1 cellular context compared by ENCODE assay signal in the genomic region with DNA sequence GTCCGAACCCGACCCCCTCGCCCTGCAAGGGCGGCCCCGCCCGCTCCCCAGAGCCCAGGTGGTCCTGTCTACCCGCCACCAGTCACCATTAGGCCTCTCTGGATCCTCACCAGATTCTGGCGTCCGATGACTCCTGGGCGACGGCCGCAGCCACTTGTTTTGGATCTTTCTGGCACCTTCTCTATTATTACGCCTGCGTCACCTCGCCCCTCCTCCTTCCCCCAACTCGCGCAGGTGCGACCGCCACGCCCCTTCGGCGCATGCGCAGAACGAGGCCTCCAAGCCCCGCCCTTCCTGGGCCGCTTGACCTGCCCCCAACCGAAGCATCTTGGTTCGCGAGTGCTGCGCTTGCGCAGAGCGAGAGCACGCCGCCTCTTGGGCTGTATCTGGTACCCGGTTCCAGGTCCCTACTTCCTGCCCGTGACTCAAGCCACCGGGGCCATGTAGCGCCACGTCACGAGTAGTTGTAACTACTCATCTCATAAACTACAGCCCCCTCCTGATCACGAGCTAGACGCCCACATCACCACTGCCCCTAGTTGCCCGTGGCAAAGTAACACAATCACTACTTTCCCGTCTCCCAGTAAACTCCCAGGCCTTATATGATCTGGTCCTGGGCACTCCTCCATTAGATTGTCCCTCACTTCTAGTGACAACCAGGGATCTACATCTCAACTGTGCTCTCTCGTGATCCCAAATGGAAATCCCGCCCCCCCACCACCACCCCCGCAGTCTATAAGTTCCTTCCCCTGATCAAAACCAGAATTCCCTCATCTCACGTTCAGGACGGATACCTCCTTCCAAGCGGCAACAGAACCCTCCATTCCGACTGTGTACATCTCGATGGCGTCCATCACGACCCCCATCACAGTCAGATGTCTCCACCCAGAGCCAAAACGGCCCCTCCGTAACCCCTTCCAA.
A peak's percentile ranks its signal among the peaks of the same experiment; 100 is the strongest.
TF ChIP-seq lines count a peak whose summit lies in the region.

Gene DEDD2 (minus strand): TSS at position 156 of the 921 bp plus-strand sequence. CDS start 670 bp downstream, outside the sequence.

TF ChIP-seq in HepG2, 621 proteins besides CTCF, POLR2A, EP300 and RAD21 (continued from another document and continues in another):
- no peak for TF ChIP-seq ZNF512B (CRISPR knock-in tag; IDR thresholded peaks at IDR 0.05; ENCODE audit: borderline replicate concordance)
- TF ChIP-seq KAT7 (CRISPR knock-in tag; IDR thresholded peaks at IDR 0.05; ENCODE audit: borderline replicate concordance), result no peak
- TF ChIP-seq ASH2L (IDR thresholded peaks at IDR 0.05; ENCODE audit: insufficient read length, low read depth, low read length), result peak; percentile 55
- TF ChIP-seq FOXA1 (IDR thresholded peaks at IDR 0.05), result no peak
- no peak for TF ChIP-seq FOXA1 (CRISPR knock-in tag; IDR thresholded peaks at IDR 0.05)
- TF ChIP-seq PAF1 (CRISPR knock-in tag; IDR thresholded peaks at IDR 0.05), result no peak
- TF ChIP-seq ATF6 (CRISPR knock-in tag; conservative IDR thresholded peaks at IDR 0.05), result no peak
- no peak for TF ChIP-seq ZNF326 (CRISPR knock-in tag; IDR thresholded peaks at IDR 0.05; ENCODE audit: borderline replicate concordance)
- TF ChIP-seq, protein P1, sequence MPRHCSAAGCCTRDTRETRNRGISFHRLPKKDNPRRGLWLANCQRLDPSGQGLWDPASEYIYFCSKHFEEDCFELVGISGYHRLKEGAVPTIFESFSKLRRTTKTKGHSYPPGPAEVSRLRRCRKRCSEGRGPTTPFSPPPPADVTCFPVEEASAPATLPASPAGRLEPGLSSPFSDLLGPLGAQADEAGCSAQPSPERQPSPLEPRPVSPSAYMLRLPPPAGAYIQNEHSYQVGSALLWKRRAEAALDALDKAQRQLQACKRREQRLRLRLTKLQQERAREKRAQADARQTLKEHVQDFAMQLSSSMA (CRISPR knock-in tag; IDR thresholded peaks at IDR 0.05), result no peak
- no peak for TF ChIP-seq EHMT2 (IDR thresholded peaks at IDR 0.05; ENCODE audit: borderline replicate concordance, low read depth, low read length)
- TF ChIP-seq AKNA (CRISPR knock-in tag; IDR thresholded peaks at IDR 0.05; ENCODE audit: borderline replicate concordance), result no peak
- no peak for TF ChIP-seq ZBTB46 (CRISPR knock-in tag; IDR thresholded peaks at IDR 0.05; ENCODE audit: borderline replicate concordance)
- TF ChIP-seq KDM5A (IDR thresholded peaks at IDR 0.05; ENCODE audit: borderline replicate concordance, low read length), result peak; percentile 87; the same call in 1 of the 2 replicates
- TF ChIP-seq, protein P2, sequence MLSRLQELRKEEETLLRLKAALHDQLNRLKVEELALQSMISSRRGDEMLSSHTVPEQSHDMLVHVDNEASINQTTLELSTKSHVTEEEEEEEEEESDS (CRISPR knock-in tag; IDR thresholded peaks at IDR 0.05; ENCODE audit: borderline replicate concordance), result 0 out of 2 replicates have a peak, but pooled peaks have one; percentile 48
- peak; percentile 70 for TF ChIP-seq MAZ (IDR thresholded peaks at IDR 0.05; ENCODE audit: borderline replicate concordance, low read depth, low read length)
- peak; percentile 71 for TF ChIP-seq MAZ (CRISPR knock-in tag; IDR thresholded peaks at IDR 0.05; ENCODE audit: low read depth)
- no peak; the same call in 1 of the 2 replicates for TF ChIP-seq ZNF674 (CRISPR knock-in tag; IDR thresholded peaks at IDR 0.05; ENCODE audit: low read depth)
- TF ChIP-seq, protein P3, sequence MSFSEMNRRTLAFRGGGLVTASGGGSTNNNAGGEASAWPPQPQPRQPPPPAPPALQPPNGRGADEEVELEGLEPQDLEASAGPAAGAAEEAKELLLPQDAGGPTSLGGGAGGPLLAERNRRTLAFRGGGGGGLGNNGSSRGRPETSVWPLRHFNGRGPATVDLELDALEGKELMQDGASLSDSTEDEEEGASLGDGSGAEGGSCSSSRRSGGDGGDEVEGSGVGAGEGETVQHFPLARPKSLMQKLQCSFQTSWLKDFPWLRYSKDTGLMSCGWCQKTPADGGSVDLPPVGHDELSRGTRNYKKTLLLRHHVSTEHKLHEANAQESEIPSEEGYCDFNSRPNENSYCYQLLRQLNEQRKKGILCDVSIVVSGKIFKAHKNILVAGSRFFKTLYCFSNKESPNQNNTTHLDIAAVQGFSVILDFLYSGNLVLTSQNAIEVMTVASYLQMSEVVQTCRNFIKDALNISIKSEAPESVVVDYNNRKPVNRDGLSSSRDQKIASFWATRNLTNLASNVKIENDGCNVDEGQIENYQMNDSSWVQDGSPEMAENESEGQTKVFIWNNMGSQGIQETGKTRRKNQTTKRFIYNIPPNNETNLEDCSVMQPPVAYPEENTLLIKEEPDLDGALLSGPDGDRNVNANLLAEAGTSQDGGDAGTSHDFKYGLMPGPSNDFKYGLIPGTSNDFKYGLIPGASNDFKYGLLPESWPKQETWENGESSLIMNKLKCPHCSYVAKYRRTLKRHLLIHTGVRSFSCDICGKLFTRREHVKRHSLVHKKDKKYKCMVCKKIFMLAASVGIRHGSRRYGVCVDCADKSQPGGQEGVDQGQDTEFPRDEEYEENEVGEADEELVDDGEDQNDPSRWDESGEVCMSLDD (CRISPR knock-in tag; IDR thresholded peaks at IDR 0.05; ENCODE audit: borderline replicate concordance), result no peak
- peak; percentile 74 for TF ChIP-seq KDM2A (CRISPR knock-in tag; IDR thresholded peaks at IDR 0.05; ENCODE audit: borderline replicate concordance, low read depth)
- TF ChIP-seq HNRNPLL (IDR thresholded peaks at IDR 0.05; ENCODE audit: low read depth, low read length, poor library complexity, severe bottlenecking), result peak; percentile 48
- no peak for TF ChIP-seq NKX3-1 (CRISPR knock-in tag; IDR thresholded peaks at IDR 0.05)
- no peak for TF ChIP-seq ZFAT (CRISPR knock-in tag; conservative IDR thresholded peaks at IDR 0.05)
- no peak for TF ChIP-seq GZF1 (CRISPR knock-in tag; IDR thresholded peaks at IDR 0.05)
- no peak for TF ChIP-seq ZBTB21 (CRISPR knock-in tag; IDR thresholded peaks at IDR 0.05)
- TF ChIP-seq ZNF569 (CRISPR knock-in tag; IDR thresholded peaks at IDR 0.05; ENCODE audit: borderline replicate concordance), result no peak
- TF ChIP-seq, protein P4, sequence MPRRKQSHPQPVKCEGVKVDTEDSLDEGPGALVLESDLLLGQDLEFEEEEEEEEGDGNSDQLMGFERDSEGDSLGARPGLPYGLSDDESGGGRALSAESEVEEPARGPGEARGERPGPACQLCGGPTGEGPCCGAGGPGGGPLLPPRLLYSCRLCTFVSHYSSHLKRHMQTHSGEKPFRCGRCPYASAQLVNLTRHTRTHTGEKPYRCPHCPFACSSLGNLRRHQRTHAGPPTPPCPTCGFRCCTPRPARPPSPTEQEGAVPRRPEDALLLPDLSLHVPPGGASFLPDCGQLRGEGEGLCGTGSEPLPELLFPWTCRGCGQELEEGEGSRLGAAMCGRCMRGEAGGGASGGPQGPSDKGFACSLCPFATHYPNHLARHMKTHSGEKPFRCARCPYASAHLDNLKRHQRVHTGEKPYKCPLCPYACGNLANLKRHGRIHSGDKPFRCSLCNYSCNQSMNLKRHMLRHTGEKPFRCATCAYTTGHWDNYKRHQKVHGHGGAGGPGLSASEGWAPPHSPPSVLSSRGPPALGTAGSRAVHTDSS (CRISPR knock-in tag; conservative IDR thresholded peaks at IDR 0.05), result no peak
- no peak for TF ChIP-seq RELA (CRISPR knock-in tag; IDR thresholded peaks at IDR 0.05)
- TF ChIP-seq ZMYM3 (CRISPR knock-in tag; IDR thresholded peaks at IDR 0.05), result no peak
- no peak for TF ChIP-seq ZNF607 (CRISPR knock-in tag; IDR thresholded peaks at IDR 0.05; ENCODE audit: borderline replicate concordance)
- TF ChIP-seq ZNF788 (CRISPR knock-in tag; IDR thresholded peaks at IDR 0.05; ENCODE audit: borderline replicate concordance), result 0 out of 2 replicates have a peak, but pooled peaks have one; percentile 21
- TF ChIP-seq SMYD3 (CRISPR knock-in tag; IDR thresholded peaks at IDR 0.05), result no peak
- TF ChIP-seq CHD2 (IDR thresholded peaks at IDR 0.05; ENCODE audit: low read depth, low read length), result no peak
- TF ChIP-seq ZNF589 (CRISPR knock-in tag; conservative IDR thresholded peaks at IDR 0.05), result no peak
- no peak for TF ChIP-seq ZBTB44 (CRISPR knock-in tag; IDR thresholded peaks at IDR 0.05)
- TF ChIP-seq HMG20A (CRISPR knock-in tag; IDR thresholded peaks at IDR 0.05; ENCODE audit: borderline replicate concordance), result no peak
- TF ChIP-seq ZSCAN31 (CRISPR knock-in tag; IDR thresholded peaks at IDR 0.05; ENCODE audit: low read depth), result no peak
- 0 out of 2 replicates have a peak, but pooled peaks have one; percentile 67 for TF ChIP-seq MAF1 (CRISPR knock-in tag; IDR thresholded peaks at IDR 0.05; ENCODE audit: borderline replicate concordance)
